21 cellular contexts compared by ENCODE assay signal in the genomic region with DNA sequence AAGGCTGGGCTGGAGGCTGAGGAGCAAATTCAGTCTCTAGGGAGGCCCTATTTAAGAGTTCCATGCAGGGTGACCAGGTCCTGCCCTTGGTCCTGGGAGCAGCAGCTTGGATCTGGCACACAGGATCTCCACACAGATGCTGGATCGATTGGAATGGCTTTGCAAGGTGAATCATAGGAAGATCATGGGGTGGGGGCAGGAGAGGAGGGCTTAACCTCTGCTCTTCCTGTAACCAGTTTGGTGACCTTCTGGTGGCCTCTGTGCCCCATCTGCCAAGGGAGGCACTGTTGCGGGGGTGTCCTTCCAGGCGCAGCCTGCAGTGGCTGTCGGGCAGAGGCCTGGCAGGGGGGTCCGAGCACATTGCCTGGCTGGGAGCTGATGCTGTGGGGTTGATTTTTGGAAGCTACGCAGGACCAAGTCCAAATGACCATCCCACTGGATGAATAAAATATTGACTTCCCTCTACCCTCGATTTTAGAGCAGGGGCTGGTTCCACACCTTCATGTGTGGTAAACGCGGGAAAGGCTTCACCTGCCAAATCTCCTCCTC.
"Had no signal": no experiment of that assay in that cellular context is flagged by ENCODE, and none has a peak within 500 bp of the region (broad histone marks: within the 10 kb centered on the region; RNA-seq: fewer than 3 reads in every experiment).

No MANE protein-coding gene starts in this region.

- DNase-seq: activated CD4-positive, alpha-beta memory T cell treated with anti-CD3 and anti-CD28 coated beads, Interleukin-2, amount 10 ng/mL, durations not matched to agents 7 days and 5 days; activated CD4-positive, alpha-beta T cell treated with anti-CD3 and anti-CD28 coated beads for 48 hours; activated naive CD4-positive, alpha-beta T cell; activated naive CD8-positive, alpha-beta T cell treated with anti-CD3 and anti-CD28 coated beads, Interleukin-2, amount 10 ng/mL, durations not matched to agents 7 days and 5 days; amygdala; dorsolateral prefrontal cortex; foreskin keratinocyte; hippocampal formation; occipital lobe; retina; stimulated activated CD4-positive, alpha-beta T cell treated with anti-CD3 and anti-CD28 coated beads, Interleukin-2, amount 100 ng/mL, for 24 hours; stimulated activated naive CD4-positive, alpha-beta T cell treated with Interleukin-2 at 50 U/mL for 16 hours; tibial artery had no signal

- H3K36me3 Mint-ChIP-seq: activated naive CD8-positive, alpha-beta T cell treated with anti-CD3 and anti-CD28 coated beads, Interleukin-2, amount 10 ng/mL, durations not matched to agents 7 days and 5 days; mesothelial cell of epicardium; natural killer cell treated with Interleukin-12 subunit alpha and Interleukin-12 subunit beta and Interleukin-15 and Interleukin-18, amount 100 ng/mL, for 72 hours; WTC11 had no signal

- H3K4me3 ChIP-seq: cardiac muscle cell, dorsolateral prefrontal cortex, lung, tibial artery, vagina had no signal

- H3K9me3 ChIP-seq: tibial artery, vagina had no signal

- H3K27ac ChIP-seq: cardiac muscle cell, dorsolateral prefrontal cortex, epithelial cell of prostate, foreskin keratinocyte, tibial artery, vagina had no signal

- H3K36me3 ChIP-seq: cardiac muscle cell, tibial artery, vagina had no signal

- H3K9me3 Mint-ChIP-seq: activated CD4-positive, alpha-beta memory T cell treated with anti-CD3 and anti-CD28 coated beads, Interleukin-2, amount 10 ng/mL, durations not matched to agents 7 days and 5 days; activated naive CD8-positive, alpha-beta T cell treated with anti-CD3 and anti-CD28 coated beads, Interleukin-2, amount 10 ng/mL, durations not matched to agents 7 days and 5 days; mesothelial cell of epicardium; natural killer cell treated with Interleukin-12 subunit alpha and Interleukin-12 subunit beta and Interleukin-15 and Interleukin-18, amount 100 ng/mL, for 72 hours; T-cell; WTC11 had no signal

- H3K4me1 Mint-ChIP-seq: activated CD4-positive, alpha-beta memory T cell treated with anti-CD3 and anti-CD28 coated beads, Interleukin-2, amount 10 ng/mL, durations not matched to agents 7 days and 5 days; activated naive CD8-positive, alpha-beta T cell treated with anti-CD3 and anti-CD28 coated beads, Interleukin-2, amount 10 ng/mL, durations not matched to agents 7 days and 5 days; mesothelial cell of epicardium; WTC11 had no signal

- H3K4me1 ChIP-seq: foreskin keratinocyte, vagina had no signal

- H3K4me3 Mint-ChIP-seq: activated CD4-positive, alpha-beta memory T cell treated with anti-CD3 and anti-CD28 coated beads, Interleukin-2, amount 10 ng/mL, durations not matched to agents 7 days and 5 days; activated naive CD8-positive, alpha-beta T cell treated with anti-CD3 and anti-CD28 coated beads, Interleukin-2, amount 10 ng/mL, durations not matched to agents 7 days and 5 days; mesothelial cell of epicardium; natural killer cell treated with Interleukin-12 subunit alpha and Interleukin-12 subunit beta and Interleukin-15 and Interleukin-18, amount 100 ng/mL, for 72 hours; T-cell; WTC11 had no signal

- H3K27me3 Mint-ChIP-seq: activated CD4-positive, alpha-beta memory T cell treated with anti-CD3 and anti-CD28 coated beads, Interleukin-2, amount 10 ng/mL, durations not matched to agents 7 days and 5 days; activated naive CD8-positive, alpha-beta T cell treated with anti-CD3 and anti-CD28 coated beads, Interleukin-2, amount 10 ng/mL, durations not matched to agents 7 days and 5 days had no signal

- H3K27ac Mint-ChIP-seq: activated CD4-positive, alpha-beta memory T cell treated with anti-CD3 and anti-CD28 coated beads, Interleukin-2, amount 10 ng/mL, durations not matched to agents 7 days and 5 days; activated naive CD8-positive, alpha-beta T cell treated with anti-CD3 and anti-CD28 coated beads, Interleukin-2, amount 10 ng/mL, durations not matched to agents 7 days and 5 days; mesothelial cell of epicardium; natural killer cell treated with Interleukin-12 subunit alpha and Interleukin-12 subunit beta and Interleukin-15 and Interleukin-18, amount 100 ng/mL, for 72 hours; T-cell; WTC11 had no signal

- H3K27me3 ChIP-seq: cardiac muscle cell, dorsolateral prefrontal cortex, vagina had no signal

- ATAC-seq: foreskin keratinocyte; natural killer cell treated with Interleukin-12 subunit alpha and Interleukin-12 subunit beta and Interleukin-15 and Interleukin-18, amount 100 ng/mL, for 72 hours; T-cell; WTC11 had no signal
